Comparison of ENCODE assay signal across 9 cellular contexts in the genomic region with DNA sequence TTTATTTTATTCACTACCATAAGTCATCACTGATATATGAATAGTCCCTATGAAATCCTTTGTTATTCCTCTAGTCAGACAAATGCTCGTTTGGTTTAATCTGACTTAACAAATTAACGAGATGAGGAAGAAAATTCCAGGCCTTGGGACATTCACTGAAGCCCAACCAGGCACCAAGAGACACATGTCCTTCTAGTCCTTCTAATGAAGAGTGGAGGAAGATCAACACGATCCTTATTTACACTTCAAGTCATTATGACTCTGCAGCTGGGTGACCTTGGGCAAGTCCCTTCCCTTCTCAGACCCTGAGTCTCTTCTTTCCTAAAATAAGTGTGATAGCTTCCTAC.
DNase-seq lines count a peak whose midpoint lies in the region; ATAC-seq, FAIRE-seq and TF ChIP-seq lines count a peak whose summit lies in the region.
"Had no signal": no experiment of that assay in that cellular context is flagged by ENCODE, and none has a peak within 500 bp of the region (broad histone marks: within the 10 kb centered on the region; RNA-seq: fewer than 3 reads in every experiment).

No MANE protein-coding gene starts in this region.

- H3K9me3 ChIP-seq in PC-3 (ENCODE audit: low read length), result no peaks in the 10 kb centered on the region
- no peaks in the 10 kb centered on the region for H3K9me3 ChIP-seq in breast epithelium
- H3K9me3 ChIP-seq in mesenchymal stem cell (ENCODE audit: control insufficient read depth, low read length), result no peaks in the 10 kb centered on the region

- H4K8ac ChIP-seq in mesenchymal stem cell (ENCODE audit: low read length), result peak overlapping the region; percentile 57

- no peak for ATAC-seq in PC-3
- no peak for ATAC-seq in HG03139 (IDR thresholded peaks at IDR 0.05; ENCODE audit: unreplicated experiment)

- no peak overlapping the region for H2AK5ac ChIP-seq in mesenchymal stem cell (ENCODE audit: low read length, severe bottlenecking)

- no peaks in the 10 kb centered on the region for H3K36me3 ChIP-seq in PC-3 (ENCODE audit: low read depth, low read length)
- no peaks in the 10 kb centered on the region for H3K36me3 ChIP-seq in breast epithelium
- H3K36me3 ChIP-seq in mesenchymal stem cell (ENCODE audit: control insufficient read depth in 1 of 2, insufficient read depth in 2 of 2, low read depth in 1 of 2, low read length in 2 of 2), result no peaks in the 10 kb centered on the region

- peak overlapping the region; percentile 73 to 95 for H2BK12ac ChIP-seq in mesenchymal stem cell (ENCODE audit: low read length in 2 of 2)

- TF ChIP-seq CTCF in PC-3 (conservative IDR thresholded peaks at IDR 0.05; ENCODE audit: low read depth, low read length) (no peak), breast epithelium (IDR thresholded peaks at IDR 0.05) (no peak)

- TF ChIP-seq POLR2A in breast epithelium (IDR thresholded peaks at IDR 0.05) (no peak), H54 (IDR thresholded peaks at IDR 0.05; ENCODE audit: low read depth, low read length) (no peak)

- H2BK120ac ChIP-seq in mesenchymal stem cell (ENCODE audit: low read depth, low read length), result peak overlapping the region; percentile 85

- H3K23ac ChIP-seq in mesenchymal stem cell (ENCODE audit: low read length in 2 of 2), result no peak overlapping the region

- intact Hi-C loops in PC-3 (cut with micrococcal nuclease), result loop anchor here (5.0 kb wide), 2 partner anchors 116 to 154 kb away; a partner anchor contains a TSS
- intact Hi-C loops in breast epithelium (cut with DNase I; ENCODE audit: low total_unique reads), result no loop called here
- intact Hi-C loops in posterior vena cava (cut with DNase I), result loop anchor here in 1 of 2 donors (5.0 kb wide), 1 partner anchor 116 kb away; a partner anchor contains a TSS

- H2AFZ ChIP-seq in PC-3 (ENCODE audit: low read length) (peak overlapping the region; percentile 42), mesenchymal stem cell (ENCODE audit: low read depth, low read length) (no peak overlapping the region)

- H3K4me3 ChIP-seq in PC-3 (ENCODE audit: low read length) (peak overlapping the region; percentile 15; the same call in 1 of the 2 replicates), breast epithelium (peak overlapping the region in 1 of 3 donors; percentile 41), mesenchymal stem cell (ENCODE audit: insufficient read depth in 1 of 2, low read depth in 1 of 2, low read length in 2 of 2) (no peak overlapping the region)

- no peaks in the 10 kb centered on the region for H4K20me1 ChIP-seq in PC-3 (ENCODE audit: low read length)

- H3K27me3 ChIP-seq in PC-3 (ENCODE audit: low read length) (no peaks in the 10 kb centered on the region), breast epithelium (no peaks in the 10 kb centered on the region), mesenchymal stem cell (ENCODE audit: control insufficient read depth in 1 of 2, insufficient read depth in 1 of 2, low read length in 2 of 2) (no peaks in the 10 kb centered on the region)

- no peaks in the 10 kb centered on the region for H3K79me2 ChIP-seq in PC-3 (ENCODE audit: low read length)

- H3K4ac ChIP-seq in mesenchymal stem cell (ENCODE audit: low read depth in 1 of 2, low read length in 2 of 2), result peak overlapping the region; percentile 26 to 53

- H3K4me1 ChIP-seq in PC-3 (ENCODE audit: insufficient read depth, low read length) (peaks cover 51% of the 10 kb centered on the region), breast epithelium (peaks cover 26 to 51% of the 10 kb centered on the region in 2 donors), mesenchymal stem cell (ENCODE audit: control insufficient read depth, insufficient read depth, low read depth, low read length) (peaks cover 51% of the 10 kb centered on the region)

- H3K9ac ChIP-seq in PC-3 (ENCODE audit: low read length) (peak overlapping the region; percentile 64), mesenchymal stem cell (ENCODE audit: low read length) (peak overlapping the region; percentile 73)

- no peak for FAIRE-seq in H54 (lab: Jason Lieb, UNC)
- FAIRE-seq: GM18507 had no signal

- peak overlapping the region; percentile 55 for H4K91ac ChIP-seq in mesenchymal stem cell (ENCODE audit: low read length)

- no peaks in the 10 kb centered on the region for H3F3A ChIP-seq in PC-3 (ENCODE audit: low read length, unreplicated experiment)

- no peak overlapping the region for H2BK15ac ChIP-seq in mesenchymal stem cell (ENCODE audit: low read depth, poor library complexity, severe bottlenecking)

- 50% methylated on average over 3 of the region's 3 CpGs for WGBS in mesenchymal stem cell

- TSS peak; percentile 75 for BruUV-seq in PC-3 (replicated peaks; lab: Mats Ljungman, UMichigan)

- no peaks in the 10 kb centered on the region for H3K9me2 ChIP-seq in PC-3 (replicated peaks; ENCODE audit: low read length)

- CTCF ChIA-PET in PC-3 (lab: Charles Lee), result no interaction called here

- H3K27ac ChIP-seq in PC-3 (ENCODE audit: low read length) (peak overlapping the region; percentile 89), breast epithelium (peak overlapping the region; percentile 91 to 96), mesenchymal stem cell (ENCODE audit: low read length, poor library complexity, severe bottlenecking) (peak overlapping the region; percentile 66), substantia nigra (ENCODE audit: low read depth, low read length, poor library complexity, severe bottlenecking) (peak overlapping the region; percentile 13)

- no peak for DNase-seq in PC-3
- no peak for DNase-seq in breast epithelium (ENCODE audit: low spot score in 2 of 2)
- no peak for DNase-seq in mesenchymal stem cell
- no peak for DNase-seq in substantia nigra (lab: John Stamatoyannopoulos, UW)
- DNase-seq in posterior vena cava (ENCODE audit: low spot score), result no peak
- DNase-seq in activated CD4-positive, alpha-beta T cell treated with anti-CD3 and anti-CD28 coated beads for 4 hours, result no peak
- no peak for DNase-seq in H54 (ENCODE audit: insufficient read length, low spot score)

- POLR2A ChIA-PET in PC-3 (lab: Charles Lee; ENCODE audit: unreplicated experiment), result no interaction called here

- peak overlapping the region; percentile 55 to 95 for H3K18ac ChIP-seq in mesenchymal stem cell (ENCODE audit: low read depth in 1 of 2, low read length in 2 of 2)

- H3K4me2 ChIP-seq in PC-3 (ENCODE audit: low read length) (peak overlapping the region; percentile 55), mesenchymal stem cell (ENCODE audit: low read length, poor library complexity, severe bottlenecking) (no peak overlapping the region)

- H3K79me1 ChIP-seq in mesenchymal stem cell (replicated peaks; ENCODE audit: low read length, poor library complexity, severe bottlenecking), result no peaks in the 10 kb centered on the region

- H2BK5ac ChIP-seq in mesenchymal stem cell (ENCODE audit: low read depth, low read length, poor library complexity, severe bottlenecking), result no peak overlapping the region

- no peak overlapping the region for H3K14ac ChIP-seq in mesenchymal stem cell (ENCODE audit: low read length in 2 of 2)

Comparison
In these comparisons a context has a peak if more than half of its experiments do, and no peak if none do; other contexts are left out.
1. H3K27ac ChIP-seq: peak in every context shown above with its lines; median percentile 94 in breast epithelium; 89 in PC-3; 66 in mesenchymal stem cell; 13 in substantia nigra.